ENCODE assay signal across 10 cellular contexts in genomic region chr11:90135016-90135415, GRCh38. TPM values are rescaled to one million over a fixed set of nuclear protein-coding genes. Genes with fewer than 3 reads are reported as not detected.
DNase-seq lines count a peak whose midpoint lies in the region; ATAC-seq and TF ChIP-seq lines count a peak whose summit lies in the region.
"Had no signal": no experiment of that assay in that cellular context is flagged by ENCODE, and none has a peak within 500 bp of the region (broad histone marks: within the 10 kb centered on the region; RNA-seq: fewer than 3 reads in every experiment).

No MANE protein-coding gene starts in this region.

- H3K9ac ChIP-seq in HUES6 (ENCODE audit: low read length) (peak overlapping the region; percentile 80), endodermal cell (ENCODE audit: extremely low read depth, low read length, poor library complexity, severe bottlenecking) (peak overlapping the region; percentile 36)

- H3K4me3 Mint-ChIP-seq in CD14-positive monocyte, result peak overlapping the region; percentile 52 to 87
- H3K4me3 Mint-ChIP-seq in endodermal cell, result peak overlapping the region; percentile 68
- H3K4me3 Mint-ChIP-seq in stimulated activated memory B cell treated with anti-CD40 and anti-IgM and Interleukin-4, amounts not matched to agents 10 μg/mL and 1 μg/mL and 100 μg/mL, for 72 hours, result no peak overlapping the region
- H3K4me3 Mint-ChIP-seq: activated CD4-positive, alpha-beta T cell treated with anti-CD3 and anti-CD28 coated beads for 36 hours had no signal

- WGBS in endodermal cell (ENCODE audit: insufficient coverage in 1 of 2, insufficient read length in 1 of 2), 2 experiments, result 30% methylated on average over 5 of the region's 5 CpGs; no CpG with 5 or more reads in 1 of the 2 experiments

- 0 out of 2 replicates have a peak, but pooled peaks cover 3% of the 10 kb centered on the region for H3K27me3 ChIP-seq in HUES6 (ENCODE audit: control insufficient read depth, insufficient read depth, low read length)
- H3K27me3 ChIP-seq in endodermal cell (ENCODE audit: control insufficient read depth, insufficient read depth, low read length, poor library complexity, severe bottlenecking), result peaks cover 9% of the 10 kb centered on the region
- H3K27me3 ChIP-seq in neuron (ENCODE audit: insufficient read depth, low read length), result peaks cover 2% of the 10 kb centered on the region

- H3K27me3 Mint-ChIP-seq in CD14-positive monocyte (ENCODE audit: low read depth in 3 of 3) (peaks cover 19 to 33% (median 23%) of the 10 kb centered on the region in 3 donors), endodermal cell (ENCODE audit: insufficient read depth) (peaks cover 21% of the 10 kb centered on the region)
- H3K27me3 Mint-ChIP-seq in stimulated activated memory B cell treated with anti-CD40 and anti-IgM and Interleukin-4, amounts not matched to agents 10 μg/mL and 1 μg/mL and 100 μg/mL, for 72 hours, result peaks cover 54% of the 10 kb centered on the region

- H3K36me3 Mint-ChIP-seq in CD14-positive monocyte, result no peaks in the 10 kb centered on the region
- H3K36me3 Mint-ChIP-seq in endodermal cell (ENCODE audit: low read depth), result no peaks in the 10 kb centered on the region
- no peaks in the 10 kb centered on the region for H3K36me3 Mint-ChIP-seq in stimulated activated memory B cell treated with anti-CD40 and anti-IgM and Interleukin-4, amounts not matched to agents 10 μg/mL and 1 μg/mL and 100 μg/mL, for 72 hours

- H3K9me3 ChIP-seq in HUES6 (ENCODE audit: control insufficient read depth, insufficient read depth, low read depth, low read length), result no peaks in the 10 kb centered on the region
- H3K9me3 ChIP-seq in endodermal cell (ENCODE audit: control insufficient read depth, low read length), result no peaks in the 10 kb centered on the region
- H3K9me3 ChIP-seq in neuron (ENCODE audit: low read length), result no peaks in the 10 kb centered on the region

- H3K27ac Mint-ChIP-seq in CD14-positive monocyte (no peak overlapping the region), endodermal cell (peak overlapping the region; percentile 37)
- H3K27ac Mint-ChIP-seq in stimulated activated memory B cell treated with anti-CD40 and anti-IgM and Interleukin-4, amounts not matched to agents 10 μg/mL and 1 μg/mL and 100 μg/mL, for 72 hours, result no peak overlapping the region
- H3K27ac Mint-ChIP-seq: activated CD4-positive, alpha-beta T cell treated with anti-CD3 and anti-CD28 coated beads for 36 hours had no signal

- no peaks in the 10 kb centered on the region for H3K36me3 ChIP-seq in HUES6 (ENCODE audit: control insufficient read depth, insufficient read depth, low read length)
- no peaks in the 10 kb centered on the region for H3K36me3 ChIP-seq in endodermal cell (ENCODE audit: control insufficient read depth, insufficient read depth, low read length)
- no peaks in the 10 kb centered on the region for H3K36me3 ChIP-seq in neuron (ENCODE audit: insufficient read depth, low read length)

- peaks cover 8% of the 10 kb centered on the region for H3K4me1 Mint-ChIP-seq in CD14-positive monocyte
- H3K4me1 Mint-ChIP-seq in endodermal cell, result peaks cover 33% of the 10 kb centered on the region
- H3K4me1 Mint-ChIP-seq in stimulated activated memory B cell treated with anti-CD40 and anti-IgM and Interleukin-4, amounts not matched to agents 10 μg/mL and 1 μg/mL and 100 μg/mL, for 72 hours, result peaks cover 12% of the 10 kb centered on the region

- DNase-seq in CD14-positive monocyte (ENCODE audit: low spot score), result no peak
- no peak for DNase-seq in endodermal cell
- DNase-seq in NCI-H1694 treated with DMSO at 0.1 percent for 48 hours (lab: John Stamatoyannopoulos, UW), result no peak
- DNase-seq in caudate nucleus (lab: John Stamatoyannopoulos, UW), result no peak

- no peak for TF ChIP-seq CTCF in CD14-positive monocyte (IDR thresholded peaks at IDR 0.05)
- TF ChIP-seq CTCF in endodermal cell (conservative IDR thresholded peaks at IDR 0.05), result no peak

- H3K27ac ChIP-seq in HUES6 (ENCODE audit: low read depth, low read length) (no peak overlapping the region), endodermal cell (ENCODE audit: low read depth, low read length) (peak overlapping the region; percentile 33), caudate nucleus (ENCODE audit: low read depth, low read length) (no peak overlapping the region)

- intact Hi-C loops in CD14-positive monocyte (cut with micrococcal nuclease), result no loop called here

- H3K9me3 Mint-ChIP-seq in CD14-positive monocyte (peaks cover 0 to 10% (median 2%) of the 10 kb centered on the region in 7 donors), endodermal cell (no peaks in the 10 kb centered on the region)
- peaks cover 2% of the 10 kb centered on the region for H3K9me3 Mint-ChIP-seq in stimulated activated memory B cell treated with anti-CD40 and anti-IgM and Interleukin-4, amounts not matched to agents 10 μg/mL and 1 μg/mL and 100 μg/mL, for 72 hours

- H3K4me3 ChIP-seq in HUES6 (ENCODE audit: low read depth, low read length) (peak overlapping the region; percentile 77), endodermal cell (ENCODE audit: low read length) (peak overlapping the region; percentile 79), neuron (ENCODE audit: low read length) (peak overlapping the region; percentile 66)

- H2AFZ ChIP-seq in neuron (ENCODE audit: low read depth, low read length), result peak overlapping the region; percentile 77

- no peak for ATAC-seq in stimulated activated memory B cell treated with anti-CD40 and anti-IgM and Interleukin-4, amounts not matched to agents 10 μg/mL and 1 μg/mL and 100 μg/mL, for 72 hours
- ATAC-seq in HG03378 (IDR thresholded peaks at IDR 0.05; ENCODE audit: unreplicated experiment), result no peak
- ATAC-seq: activated CD4-positive, alpha-beta T cell treated with anti-CD3 and anti-CD28 coated beads for 36 hours had no signal

- H3K4me1 ChIP-seq in HUES6 (ENCODE audit: control insufficient read depth, insufficient read depth, low read length) (peaks cover 31% of the 10 kb centered on the region), endodermal cell (ENCODE audit: control insufficient read depth, insufficient read depth, low read length) (peaks cover 14% of the 10 kb centered on the region), neuron (ENCODE audit: insufficient read depth, low read length) (peaks cover 22% of the 10 kb centered on the region)

RNA-seq across cellular contexts. Expression of gene NAALAD2, which starts 0.6 kb away (rescaled TPM):
- polyA plus RNA-seq in CD14-positive monocyte, result not detected
- total RNA-seq in endodermal cell, result 1 to 10 TPM; 3.3 to 8.8 TPM
- polyA plus RNA-seq in endodermal cell (2013, experiment 1 of 2), result 18.7 TPM
- polyA plus RNA-seq in endodermal cell (2013, experiment 2 of 2), result 17.8 TPM
- total RNA-seq: activated CD4-positive, alpha-beta T cell treated with anti-CD3 and anti-CD28 coated beads for 36 hours; myocyte had no signal

RNA-seq across cellular contexts. Expression of gene UBTFL1, which starts 49.3 kb away (rescaled TPM):
- not detected for polyA plus RNA-seq in CD14-positive monocyte
- not detected for total RNA-seq in endodermal cell
- not detected for polyA plus RNA-seq in endodermal cell (2013, experiment 1 of 2)
- not detected for polyA plus RNA-seq in endodermal cell (2013, experiment 2 of 2)
- total RNA-seq: activated CD4-positive, alpha-beta T cell treated with anti-CD3 and anti-CD28 coated beads for 36 hours had no signal
